ENCODE assay signal across 8 cellular contexts in genomic region chr11:57458410-57459111, GRCh38. TPM values are rescaled to one million over a fixed set of nuclear protein-coding genes. Genes with fewer than 3 reads are reported as not detected.
DNase-seq lines count a peak whose midpoint lies in the region; ATAC-seq, FAIRE-seq and TF ChIP-seq lines count a peak whose summit lies in the region.

No MANE protein-coding gene starts in this region.

- peaks cover 17 to 40% (median 26%) of the 10 kb centered on the region in 7 donors for H3K4me1 Mint-ChIP-seq in naive thymus-derived CD4-positive, alpha-beta T cell

- H3K36me3 ChIP-seq in GM06990 (ENCODE audit: control insufficient read depth, insufficient read depth, low read length) = no peaks in the 10 kb centered on the region
- no peaks in the 10 kb centered on the region for H3K36me3 ChIP-seq in naive thymus-derived CD4-positive, alpha-beta T cell (ENCODE audit: control insufficient read depth in 2 of 3, insufficient read depth in 3 of 3, low read length in 3 of 3)
- no peaks in the 10 kb centered on the region for H3K36me3 ChIP-seq in tibial artery
- H3K36me3 ChIP-seq in small intestine (ENCODE audit: control insufficient read depth in 2 of 2, insufficient read depth in 2 of 2, low read length in 2 of 2) = no peaks in the 10 kb centered on the region

- no peaks in the 10 kb centered on the region for H3K9me3 ChIP-seq in naive thymus-derived CD4-positive, alpha-beta T cell (ENCODE audit: control insufficient read depth in 2 of 3, low read length in 3 of 3)
- H3K9me3 ChIP-seq in tibial artery (no peaks in the 10 kb centered on the region), small intestine (ENCODE audit: control insufficient read depth, low read depth) (no peaks in the 10 kb centered on the region)

- POLR2A ChIA-PET in naive thymus-derived CD4-positive, alpha-beta T cell (lab: Charles Lee) = interaction anchor here (0.7 to 1.6 kb wide), 6 partner anchors 18 to 132 kb away, joined by 3 to 4 read pairs (median 4); no protein-coding TSS in a partner anchor

- CTCF ChIA-PET in naive thymus-derived CD4-positive, alpha-beta T cell (lab: Charles Lee) = interaction anchor here (0.6 to 6.2 kb wide), 21 partner anchors 15 to 249 kb away, joined by 3 to 107 read pairs (median 4); partner anchors contain the start of genes P2RX3, SLC43A3 and TIMM10

- peak overlapping the region in 4 of 9 donors; percentile 15 to 76 (median 60) for H3K27ac Mint-ChIP-seq in naive thymus-derived CD4-positive, alpha-beta T cell

- peak overlapping the region; percentile 77 to 99 (median 88) for H3K4me3 Mint-ChIP-seq in naive thymus-derived CD4-positive, alpha-beta T cell

- H3K9me3 Mint-ChIP-seq in naive thymus-derived CD4-positive, alpha-beta T cell = peaks cover 0 to 2% (median 0%) of the 10 kb centered on the region in 11 donors

- DNase-seq in GM06990 (ENCODE audit: extremely low read depth, insufficient read length) (peak; percentile 46), LNCaP clone FGC (ENCODE audit: low read depth) (no peak), epithelial cell of proximal tubule (ENCODE audit: low read depth) (no peak), tibial artery (peak in 1 of 2 donors; percentile 37), small intestine (no peak), cortex of kidney (lab: John Stamatoyannopoulos, UW) (no peak)
- DNase-seq in activated CD4-positive, alpha-beta T cell treated with anti-CD3 and anti-CD28 coated beads, Interleukin-2, amount 50 U/mL, for 1 hour = peak; percentile 38
- peak in 8 of 9 donors; percentile 24 to 59 (median 36) for DNase-seq in naive thymus-derived CD4-positive, alpha-beta T cell

- WGBS in small intestine, 3 donors = 1 to 2% (median 1%) methylated on average over 34 to 41 of the region's 41 CpGs

- H3K27me3 ChIP-seq in GM06990 (replicated peaks; ENCODE audit: control insufficient read depth, insufficient read depth, low read length) (peaks cover 5% of the 10 kb centered on the region), tibial artery (peaks cover 0 to 71% of the 10 kb centered on the region in 2 donors), small intestine (ENCODE audit: control insufficient read depth in 2 of 2, insufficient read depth in 2 of 2, low read length in 2 of 2) (peaks cover 0 to 10% of the 10 kb centered on the region in 2 donors)
- H3K27me3 ChIP-seq in naive thymus-derived CD4-positive, alpha-beta T cell (ENCODE audit: control insufficient read depth in 2 of 2, insufficient read depth in 2 of 2, low read length in 2 of 2) = peaks cover 12% of the 10 kb centered on the region in 2 donors

- intact Hi-C loops in naive thymus-derived CD4-positive, alpha-beta T cell (cut with micrococcal nuclease) = loop anchor here (1.0 to 5.0 kb wide), 7 partner anchors 22 to 1329 kb away; partner anchors contain the start of genes SLC43A1 (in 1 of the 2) and SLC43A3 (in 1 of the 2)
- intact Hi-C loops in tibial artery (cut with DNase I; ENCODE audit: low total_unique reads) = loop anchor here (2.0 to 10.0 kb wide), 2 partner anchors 68 to 186 kb away; partner anchors contain the start of gene YPEL4

- TF ChIP-seq CTCF in GM06990 (IDR thresholded peaks at IDR 0.05; ENCODE audit: insufficient read depth, low read length, poor library complexity, severe bottlenecking) = peak; percentile 86
- TF ChIP-seq CTCF in LNCaP clone FGC (IDR thresholded peaks at IDR 0.05; ENCODE audit: control insufficient read depth, extremely low read depth, insufficient read depth) = peak; percentile 66
- TF ChIP-seq CTCF in epithelial cell of proximal tubule (conservative IDR thresholded peaks at IDR 0.05; ENCODE audit: low read depth, low read length) = peak; percentile 85
- peak; percentile 66 to 82 for TF ChIP-seq CTCF in tibial artery (IDR thresholded peaks at IDR 0.05)

- H3K27me3 Mint-ChIP-seq in naive thymus-derived CD4-positive, alpha-beta T cell = peaks cover 22 to 60% (median 32%) of the 10 kb centered on the region in 5 donors

- H3K27ac ChIP-seq in naive thymus-derived CD4-positive, alpha-beta T cell (ENCODE audit: low read depth, low read length) = no peak overlapping the region
- H3K27ac ChIP-seq in tibial artery (no peak overlapping the region), small intestine (ENCODE audit: low read depth in 1 of 2, low read length in 1 of 2) (no peak overlapping the region)

- H3K4me3 ChIP-seq in GM06990 (replicated peaks; ENCODE audit: low read depth, low read length) (peak overlapping the region; percentile 53), LNCaP clone FGC (ENCODE audit: low read depth, low read length) (no peak overlapping the region), epithelial cell of proximal tubule (ENCODE audit: low read depth, low read length) (peak overlapping the region; percentile 34), tibial artery (peak overlapping the region; percentile 33 to 46), small intestine (ENCODE audit: low read depth in 1 of 2, low read length in 2 of 2) (peak overlapping the region in 1 of 2 donors; percentile 40)
- peak overlapping the region; percentile 56 for H3K4me3 ChIP-seq in naive thymus-derived CD4-positive, alpha-beta T cell (ENCODE audit: low read length)

- FAIRE-seq in small intestine (lab: Jason Lieb, UNC) = no peak

- peak; percentile 38 for ATAC-seq in naive thymus-derived CD4-positive, alpha-beta T cell

- H3K36me3 Mint-ChIP-seq in naive thymus-derived CD4-positive, alpha-beta T cell = no peaks in the 10 kb centered on the region

- H3K4me1 ChIP-seq in naive thymus-derived CD4-positive, alpha-beta T cell (ENCODE audit: control insufficient read depth in 2 of 2, insufficient read depth in 2 of 2, low read length in 2 of 2) = peaks cover 26% of the 10 kb centered on the region in 2 donors
- H3K4me1 ChIP-seq in tibial artery (peaks cover 0 to 43% (median 38%) of the 10 kb centered on the region in 4 donors), small intestine (ENCODE audit: control insufficient read depth in 2 of 2, insufficient read depth in 1 of 2, low read depth in 1 of 2, low read length in 1 of 2) (peaks cover 1 to 5% of the 10 kb centered on the region in 2 donors)

RNA-seq across cellular contexts. Expression of gene RTN4RL2, which starts 1.8 kb away (rescaled TPM):
- 0.98 TPM in 1 of 2 replicates, not detected in the other for total RNA-seq in epithelial cell of proximal tubule
- total RNA-seq in naive thymus-derived CD4-positive, alpha-beta T cell = under 1 TPM in 3 of 5 experiments, not detected in 2; 0.19 to 0.47 (median 0.27) TPM
- polyA plus RNA-seq in naive thymus-derived CD4-positive, alpha-beta T cell = under 1 TPM; 0.08 to 0.44 TPM
- polyA plus RNA-seq in small intestine = under 1 TPM in 1 of 3 donors, not detected in 2; 0.70 TPM

RNA-seq across cellular contexts. Expression of gene SLC43A3, which starts 31.6 kb away (rescaled TPM):
- total RNA-seq in epithelial cell of proximal tubule = 66.0 and 127 TPM in 2 replicates
- 10 to 100 TPM; 10.5 to 67.9 (median 12.2) TPM for total RNA-seq in naive thymus-derived CD4-positive, alpha-beta T cell
- polyA plus RNA-seq in naive thymus-derived CD4-positive, alpha-beta T cell = 10 to 100 TPM; 10.0 to 16.7 TPM
- 10 to 100 TPM in 1 of 3 donors, 1 to 10 TPM in 2; 2.4 to 13.8 (median 4.9) TPM for polyA plus RNA-seq in small intestine

RNA-seq across cellular contexts. Expression of gene SLC43A1, which starts 56.9 kb away (rescaled TPM):
- 3.6 and 9.0 TPM in 2 replicates for total RNA-seq in epithelial cell of proximal tubule
- 10 to 100 TPM; 10.1 to 19.2 (median 16.3) TPM for total RNA-seq in naive thymus-derived CD4-positive, alpha-beta T cell
- 10 to 100 TPM; 12.7 to 15.4 TPM for polyA plus RNA-seq in naive thymus-derived CD4-positive, alpha-beta T cell
- polyA plus RNA-seq in small intestine = 10 to 100 TPM in 1 of 3 donors, 1 to 10 TPM in 1, under 1 TPM in 1; 0.67 to 25.0 (median 2.4) TPM

Comparison
In these comparisons a context has a peak if more than half of its experiments do, and no peak if none do; other contexts are left out.
1. DNase-seq: peak in GM06990 (single experiment), activated CD4-positive, alpha-beta T cell treated with anti-CD3 and anti-CD28 coated beads, Interleukin-2, amount 50 U/mL, for 1 hour (single experiment) and naive thymus-derived CD4-positive, alpha-beta T cell (8 of 9); none in LNCaP clone FGC (single experiment), epithelial cell of proximal tubule (single experiment), small intestine (single experiment) and cortex of kidney (single experiment).
2. Peak in every context shown above with its lines, with median percentiles within 50 percentile points of each other: CTCF ChIP-seq.